ENCODE assay signal across 8 cellular contexts in genomic region chr19:4744451-4745170, GRCh38. TPM values are rescaled to one million over a fixed set of nuclear protein-coding genes. Genes with fewer than 3 reads are reported as not detected.
DNase-seq lines count a peak whose midpoint lies in the region; ATAC-seq, FAIRE-seq and TF ChIP-seq lines count a peak whose summit lies in the region.

No MANE protein-coding gene starts in this region.

- dilution Hi-C loops in endothelial cell of umbilical vein (cut with MboI; ENCODE audit: extremely low pct_ligation_motif_present, low sequenced_read_pairs): no loop called here

- H3K4me3 Mint-ChIP-seq in natural killer cell (no peak overlapping the region), Caco-2 (ENCODE audit: unreplicated experiment) (no peak overlapping the region)

- H3K27me3 ChIP-seq in endothelial cell of umbilical vein (ENCODE audit: control insufficient read depth in 2 of 2, insufficient read depth in 2 of 2, low read length in 2 of 2) (peaks cover 0 to 5% of the 10 kb centered on the region in 2 experiments), neuronal stem cell (ENCODE audit: control insufficient read depth in 3 of 3, insufficient read depth in 3 of 3, low read depth in 1 of 3, low read length in 3 of 3) (peaks cover 0 to 13% (median 0%) of the 10 kb centered on the region in 3 experiments), Caco-2 (replicated peaks; ENCODE audit: control insufficient read depth, insufficient read depth, low read length) (no peaks in the 10 kb centered on the region)

- H3K9me1 ChIP-seq in endothelial cell of umbilical vein (replicated peaks; ENCODE audit: control insufficient read depth, extremely low read depth, insufficient read depth, low read length): no peaks in the 10 kb centered on the region

- no peaks in the 10 kb centered on the region for H4K20me1 ChIP-seq in endothelial cell of umbilical vein (replicated peaks; ENCODE audit: control insufficient read depth, extremely low read depth, insufficient read depth, low read length)

- no peaks in the 10 kb centered on the region for H3K79me1 ChIP-seq in neuronal stem cell (ENCODE audit: low read depth, low read length)

- H3K27ac ChIP-seq in endothelial cell of umbilical vein (ENCODE audit: insufficient read depth, low read depth, low read length): no peak overlapping the region
- no peak overlapping the region for H3K27ac ChIP-seq in neuronal stem cell (replicated peaks; ENCODE audit: low read length)

- H2AK5ac ChIP-seq in neuronal stem cell (ENCODE audit: low read depth, low read length): no peak overlapping the region

- TF ChIP-seq POLR2A in endothelial cell of umbilical vein (IDR thresholded peaks at IDR 0.05; ENCODE audit: low read depth, low read length): no peak

- H4K91ac ChIP-seq in neuronal stem cell (ENCODE audit: low read depth, low read length, poor library complexity): no peak overlapping the region

- H3K4me1 Mint-ChIP-seq in natural killer cell: no peaks in the 10 kb centered on the region
- H3K4me1 Mint-ChIP-seq in Caco-2 (ENCODE audit: low read depth, unreplicated experiment): no peaks in the 10 kb centered on the region

- no peak for TF ChIP-seq CTCF in endothelial cell of umbilical vein (IDR thresholded peaks at IDR 0.05; ENCODE audit: extremely low read depth in 1 of 2, insufficient read depth in 1 of 2, low read depth in 1 of 2, low read length in 2 of 2)
- TF ChIP-seq CTCF in natural killer cell (IDR thresholded peaks at IDR 0.05): no peak
- TF ChIP-seq CTCF in Caco-2 (IDR thresholded peaks at IDR 0.05; ENCODE audit: insufficient read depth in 1 of 2, low read depth in 1 of 2, low read length in 1 of 2, severe bottlenecking in 1 of 2, unreplicated experiment in 1 of 2): no peak

- no peak overlapping the region for H3K4me2 ChIP-seq in endothelial cell of umbilical vein (ENCODE audit: insufficient read depth, low read length)
- no peak overlapping the region for H3K4me2 ChIP-seq in neuronal stem cell (ENCODE audit: insufficient read depth, low read length, poor library complexity, severe bottlenecking)

- ATAC-seq in natural killer cell: no peak

- no peak overlapping the region for H2BK12ac ChIP-seq in neuronal stem cell (ENCODE audit: low read length)

- H3K27ac Mint-ChIP-seq in natural killer cell (no peak overlapping the region), Caco-2 (ENCODE audit: unreplicated experiment) (no peak overlapping the region)

- H3K79me2 ChIP-seq in endothelial cell of umbilical vein (ENCODE audit: control insufficient read depth, insufficient read depth, low read length): no peaks in the 10 kb centered on the region

- intact Hi-C loops in endothelial cell of umbilical vein (cut with micrococcal nuclease): no loop called here
- intact Hi-C loops in natural killer cell (cut with micrococcal nuclease): no loop called here
- intact Hi-C loops in Caco-2 (cut with micrococcal nuclease; ENCODE audit: unreplicated experiment): no loop called here

- no peaks in the 10 kb centered on the region for H3K9me3 Mint-ChIP-seq in natural killer cell
- H3K9me3 Mint-ChIP-seq in Caco-2 (ENCODE audit: unreplicated experiment): no peaks in the 10 kb centered on the region

- H3K14ac ChIP-seq in neuronal stem cell (ENCODE audit: low read length): no peak overlapping the region

- POLR2A ChIA-PET in endothelial cell of umbilical vein (lab: Charles Lee): no interaction called here
- POLR2A ChIA-PET in Caco-2 (lab: Charles Lee): no interaction called here

- DNase-seq in AG20443 (ENCODE audit: low spot score) (peak; percentile 92), NCI-H2227 treated with DMSO at 0.1 percent for 48 hours (lab: John Stamatoyannopoulos, UW) (peak; percentile 17), endothelial cell of umbilical vein (ENCODE audit: low read depth, low spot score) (peak; percentile 51), neuronal stem cell (ENCODE audit: low spot score) (no peak), natural killer cell (no peak), Caco-2 (no peak), T-helper 9 cell (no peak)
- DNase-seq in stimulated activated CD4-positive, alpha-beta T cell treated with anti-CD3 and anti-CD28 coated beads, Interleukin-2, amount 100 ng/mL, for 48 hours: no peak

- no peak overlapping the region for H2BK15ac ChIP-seq in neuronal stem cell (ENCODE audit: low read length)

- no peak overlapping the region for H3K4me3 ChIP-seq in endothelial cell of umbilical vein (replicated peaks in 1 of 3; ENCODE audit: insufficient read depth in 1 of 3, low read depth in 1 of 3, low read length in 3 of 3)
- no peak overlapping the region for H3K4me3 ChIP-seq in neuronal stem cell (ENCODE audit: low read length in 2 of 2)
- H3K4me3 ChIP-seq in Caco-2 (ENCODE audit: low read depth, low read length): no peak overlapping the region

- H3K36me3 ChIP-seq in endothelial cell of umbilical vein (ENCODE audit: control insufficient read depth in 2 of 2, extremely low read depth in 1 of 2, insufficient read depth in 2 of 2, low read length in 2 of 2): no peaks in the 10 kb centered on the region
- no peaks in the 10 kb centered on the region for H3K36me3 ChIP-seq in neuronal stem cell (replicated peaks in 1 of 2; ENCODE audit: control insufficient read depth in 2 of 2, insufficient read depth in 2 of 2, low read length in 2 of 2)
- no peaks in the 10 kb centered on the region for H3K36me3 ChIP-seq in Caco-2 (ENCODE audit: control insufficient read depth, insufficient read depth, low read length)

- H2AFZ ChIP-seq in endothelial cell of umbilical vein (ENCODE audit: low read depth, low read length): no peak overlapping the region
- peak overlapping the region; percentile 9 for H2AFZ ChIP-seq in neuronal stem cell (ENCODE audit: low read length)

- H2BK5ac ChIP-seq in neuronal stem cell (ENCODE audit: low read length): no peak overlapping the region

- H3K36me3 Mint-ChIP-seq in natural killer cell (no peaks in the 10 kb centered on the region), Caco-2 (ENCODE audit: insufficient read depth, unreplicated experiment) (peaks cover 4% of the 10 kb centered on the region)

- H3K9ac ChIP-seq in endothelial cell of umbilical vein (replicated peaks; ENCODE audit: extremely low read depth, insufficient read depth, low read length) (no peak overlapping the region), neuronal stem cell (ENCODE audit: low read depth, low read length, poor library complexity) (no peak overlapping the region)

- H3K4ac ChIP-seq in neuronal stem cell (ENCODE audit: low read length): no peak overlapping the region

- H3K27me3 Mint-ChIP-seq in natural killer cell (ENCODE audit: low read depth in 2 of 2): peaks cover 8 to 25% of the 10 kb centered on the region in 2 donors
- peaks cover 24% of the 10 kb centered on the region for H3K27me3 Mint-ChIP-seq in Caco-2 (ENCODE audit: insufficient read depth, unreplicated experiment)

- H3K4me1 ChIP-seq in endothelial cell of umbilical vein (ENCODE audit: control insufficient read depth, extremely low read depth, insufficient read depth, low read length) (no peaks in the 10 kb centered on the region), neuronal stem cell (ENCODE audit: control insufficient read depth in 2 of 2, insufficient read depth in 1 of 2, low read depth in 1 of 2, low read length in 2 of 2) (peaks cover 18 to 20% of the 10 kb centered on the region in 2 donors), Caco-2 (no peaks in the 10 kb centered on the region)

- CTCF ChIA-PET in endothelial cell of umbilical vein (lab: Charles Lee): interaction anchor here (1.2 kb wide), 1 partner anchor 46 kb away, joined by 3 read pairs; no protein-coding TSS in a partner anchor
- CTCF ChIA-PET in Caco-2 (lab: Charles Lee): no interaction called here

- H3K18ac ChIP-seq in neuronal stem cell (ENCODE audit: low read length): no peak overlapping the region

- no peak overlapping the region for H2BK120ac ChIP-seq in neuronal stem cell (ENCODE audit: low read depth, low read length)

- H3K23ac ChIP-seq in neuronal stem cell (ENCODE audit: low read depth, low read length, poor library complexity): no peak overlapping the region

- peak; percentile 50 for FAIRE-seq in endothelial cell of umbilical vein (lab: Jason Lieb, UNC)

- H4K8ac ChIP-seq in neuronal stem cell (ENCODE audit: low read depth, low read length): no peak overlapping the region

- no CpG with 5 or more reads among the region's 8 CpGs for WGBS in neuronal stem cell (ENCODE audit: extremely low coverage in 2 of 2, insufficient read length in 2 of 2, insufficient replicate concordance in 1 of 2), 2 donors

- H3K9me3 ChIP-seq in endothelial cell of umbilical vein (replicated peaks; ENCODE audit: control insufficient read depth, insufficient read depth, low read length) (no peaks in the 10 kb centered on the region), neuronal stem cell (replicated peaks in 1 of 2; ENCODE audit: control insufficient read depth in 2 of 2, insufficient read depth in 1 of 2, low read depth in 1 of 2, low read length in 2 of 2) (no peaks in the 10 kb centered on the region), Caco-2 (no peaks in the 10 kb centered on the region)

- no TSS peak for BruUV-seq in endothelial cell of umbilical vein (replicated peaks; lab: Mats Ljungman, UMichigan)
- BruUV-seq in Caco-2 (replicated peaks; lab: Mats Ljungman, UMichigan): no TSS peak

RNA-seq across cellular contexts. Expression of gene DPP9, which starts 21.0 kb away (rescaled TPM):
- total RNA-seq in endothelial cell of umbilical vein (87.6 and 98.0 TPM in 2 replicates), natural killer cell (100 to 1,000 TPM; 133 to 183 (median 165) TPM), Caco-2 (2022) (63.2 and 71.4 TPM in 2 replicates)
- 31.5 and 38.3 TPM in 2 replicates for polyA plus RNA-seq in endothelial cell of umbilical vein
- polyA plus RNA-seq in endothelial cell of umbilical vein (2011; cell fraction: cytosol; rRNA removed): 20.3 TPM in 2 replicates
- 34.8 and 37.6 TPM in 2 replicates for polyA plus RNA-seq in endothelial cell of umbilical vein (2011; cell fraction: nucleus; rRNA removed)
- polyA plus RNA-seq in endothelial cell of umbilical vein (2012): 52.3 and 53.6 TPM in 2 replicates
- 17.5 and 24.7 TPM in 2 replicates for polyA minus RNA-seq in endothelial cell of umbilical vein
- polyA minus RNA-seq in endothelial cell of umbilical vein (2011; cell fraction: cytosol; rRNA and poly(A)+ RNA removed): 17.6 TPM
- polyA minus RNA-seq in endothelial cell of umbilical vein (2011; cell fraction: nucleus; rRNA and poly(A)+ RNA removed): 25.6 and 54.2 TPM in 2 replicates
- polyA plus RNA-seq in neuronal stem cell (2013, experiment 1 of 2): 12.1 TPM
- 12.4 TPM for polyA plus RNA-seq in neuronal stem cell (2013, experiment 2 of 2)

RNA-seq across cellular contexts. Expression of gene FEM1A, which starts 46.9 kb away (rescaled TPM):
- total RNA-seq in endothelial cell of umbilical vein (11.4 TPM in 2 replicates), natural killer cell (10 to 100 TPM; 11.0 to 13.9 (median 13.7) TPM), Caco-2 (2022) (12.9 and 13.4 TPM in 2 replicates)
- 5.1 and 5.9 TPM in 2 replicates for polyA plus RNA-seq in endothelial cell of umbilical vein
- polyA plus RNA-seq in endothelial cell of umbilical vein (2011; cell fraction: cytosol; rRNA removed): 4.1 and 5.3 TPM in 2 replicates
- 3.6 and 4.0 TPM in 2 replicates for polyA plus RNA-seq in endothelial cell of umbilical vein (2011; cell fraction: nucleus; rRNA removed)
- 0.67 and 0.91 TPM in 2 replicates for polyA plus RNA-seq in endothelial cell of umbilical vein (2012)
- polyA minus RNA-seq in endothelial cell of umbilical vein: 9.4 and 9.6 TPM in 2 replicates
- 10.3 TPM for polyA minus RNA-seq in endothelial cell of umbilical vein (2011; cell fraction: cytosol; rRNA and poly(A)+ RNA removed)
- polyA minus RNA-seq in endothelial cell of umbilical vein (2011; cell fraction: nucleus; rRNA and poly(A)+ RNA removed): 5.0 and 7.3 TPM in 2 replicates
- 5.5 TPM for polyA plus RNA-seq in neuronal stem cell (2013, experiment 1 of 2)
- 5.6 TPM for polyA plus RNA-seq in neuronal stem cell (2013, experiment 2 of 2)

Comparison
In these comparisons a context has a peak if more than half of its experiments do, and no peak if none do; other contexts are left out.
1. DNase-seq: peak in AG20443 (single experiment), NCI-H2227 treated with DMSO at 0.1 percent for 48 hours (single experiment) and endothelial cell of umbilical vein (single experiment); none in neuronal stem cell (single experiment), natural killer cell (single experiment), Caco-2 (0 of 2), stimulated activated CD4-positive, alpha-beta T cell treated with anti-CD3 and anti-CD28 coated beads, Interleukin-2, amount 100 ng/mL, for 48 hours (0 of 2) and T-helper 9 cell (single experiment).